ENCODE assay signal across 1 cellular context in the genomic region with DNA sequence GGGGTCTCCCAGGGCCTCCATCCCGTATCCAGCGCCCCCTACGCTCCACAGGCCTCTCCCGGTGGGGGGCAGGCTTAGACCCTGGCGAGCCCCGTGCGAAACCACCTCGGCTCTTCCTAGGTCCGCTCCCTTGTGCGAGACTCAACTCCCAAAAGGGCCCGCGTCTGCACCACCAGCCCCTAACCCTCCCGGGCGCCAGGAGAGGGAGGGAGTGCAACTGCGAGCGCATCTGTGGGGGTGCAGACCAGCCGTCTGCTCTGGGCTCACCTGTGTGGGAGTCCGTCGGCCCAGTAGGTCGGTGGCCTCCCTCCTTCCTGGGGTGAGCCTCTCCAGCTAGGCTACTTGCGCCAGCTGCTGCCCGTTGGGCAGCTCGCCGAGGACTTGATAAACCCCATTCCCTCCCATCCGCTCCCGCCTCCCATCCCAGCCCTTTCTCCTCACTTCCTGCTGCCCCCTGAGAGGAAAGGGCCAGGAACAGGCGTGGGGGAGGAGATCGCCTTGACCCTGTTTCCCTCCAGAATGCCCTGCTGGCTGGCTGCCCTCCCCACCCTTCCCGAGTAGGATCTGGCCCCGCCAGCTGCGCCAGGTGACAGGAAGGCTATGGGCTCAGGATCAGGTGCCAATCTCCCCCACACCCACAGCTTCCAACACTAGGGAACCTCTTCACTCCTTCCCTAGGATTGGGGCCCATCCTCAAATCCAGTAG.
A peak's percentile ranks its signal among the peaks of the same experiment; 100 is the strongest.
TF ChIP-seq lines count a peak whose summit lies in the region.

A gene with protein sequence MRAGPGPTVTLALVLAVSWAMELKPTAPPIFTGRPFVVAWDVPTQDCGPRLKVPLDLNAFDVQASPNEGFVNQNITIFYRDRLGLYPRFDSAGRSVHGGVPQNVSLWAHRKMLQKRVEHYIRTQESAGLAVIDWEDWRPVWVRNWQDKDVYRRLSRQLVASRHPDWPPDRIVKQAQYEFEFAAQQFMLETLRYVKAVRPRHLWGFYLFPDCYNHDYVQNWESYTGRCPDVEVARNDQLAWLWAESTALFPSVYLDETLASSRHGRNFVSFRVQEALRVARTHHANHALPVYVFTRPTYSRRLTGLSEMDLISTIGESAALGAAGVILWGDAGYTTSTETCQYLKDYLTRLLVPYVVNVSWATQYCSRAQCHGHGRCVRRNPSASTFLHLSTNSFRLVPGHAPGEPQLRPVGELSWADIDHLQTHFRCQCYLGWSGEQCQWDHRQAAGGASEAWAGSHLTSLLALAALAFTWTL (minus strand): TSS at position 360 of the 706 bp plus-strand sequence. CDS start 2,256 bp downstream, outside the sequence.

TF ChIP-seq in GM23338, 12 proteins besides CTCF, POLR2A, EP300 and RAD21:
- TF ChIP-seq ZNF462 (CRISPR knock-in tag; IDR thresholded peaks at IDR 0.05) (no peak), POLR2AphosphoS5 (IDR thresholded peaks at IDR 0.05; ENCODE audit: low read depth) (peak; percentile 50), NANOG (IDR thresholded peaks at IDR 0.05; ENCODE audit: borderline replicate concordance) (no peak)
